ENCODE assay signal across 9 cellular contexts in genomic region chr17:77735341-77736206, GRCh38.
DNase-seq lines count a peak whose midpoint lies in the region; ATAC-seq and TF ChIP-seq lines count a peak whose summit lies in the region.
"Had no signal": no experiment of that assay in that cellular context is flagged by ENCODE, and none has a peak within 500 bp of the region (broad histone marks: within the 10 kb centered on the region; RNA-seq: fewer than 3 reads in every experiment).

No MANE protein-coding gene starts in this region.

- H2AK5ac ChIP-seq in mesenchymal stem cell (ENCODE audit: low read length, severe bottlenecking) = no peak overlapping the region

- H3K4me1 ChIP-seq in esophagus muscularis mucosa (peaks cover 45 to 58% (median 55%) of the 10 kb centered on the region in 4 donors), psoas muscle (peaks cover 16% of the 10 kb centered on the region), mesenchymal stem cell (ENCODE audit: control insufficient read depth, insufficient read depth, low read depth, low read length) (peaks cover 4% of the 10 kb centered on the region)

- H3K4me1 Mint-ChIP-seq in activated CD4-positive, alpha-beta memory T cell treated with anti-CD3 and anti-CD28 coated beads, Interleukin-2, amount 10 ng/mL, durations not matched to agents 7 days and 5 days = no peaks in the 10 kb centered on the region
- peaks cover 5% of the 10 kb centered on the region for H3K4me1 Mint-ChIP-seq in activated T-cell treated with anti-CD3 and anti-CD28 coated beads, Interleukin-2, amount 50 U/mL, for 72 hours (ENCODE audit: low read depth)

- H3K36me3 ChIP-seq in esophagus muscularis mucosa (no peaks in the 10 kb centered on the region), psoas muscle (ENCODE audit: insufficient read depth in 1 of 2, low read depth in 1 of 2) (no peaks in the 10 kb centered on the region), mesenchymal stem cell (ENCODE audit: control insufficient read depth in 1 of 2, insufficient read depth in 2 of 2, low read depth in 1 of 2, low read length in 2 of 2) (no peaks in the 10 kb centered on the region)
- H3K36me3 ChIP-seq: neutrophil had no signal

- H3K4me2 ChIP-seq in mesenchymal stem cell (ENCODE audit: low read length, poor library complexity, severe bottlenecking) = no peak overlapping the region

- H3K27ac ChIP-seq in esophagus muscularis mucosa (replicated peaks in 1 of 4) (peak overlapping the region; percentile 82 to 90 (median 88)), psoas muscle (peak overlapping the region; percentile 23), mesenchymal stem cell (ENCODE audit: low read length, poor library complexity, severe bottlenecking) (no peak overlapping the region)
- H3K27ac ChIP-seq: neutrophil had no signal

- H3K9me3 ChIP-seq in esophagus muscularis mucosa (peaks cover 0 to 15% (median 8%) of the 10 kb centered on the region in 4 donors), psoas muscle (peaks cover 6% of the 10 kb centered on the region), mesenchymal stem cell (ENCODE audit: control insufficient read depth, low read length) (peaks cover 23% of the 10 kb centered on the region)
- H3K9me3 ChIP-seq: neutrophil had no signal

- H3K27me3 Mint-ChIP-seq in activated CD4-positive, alpha-beta memory T cell treated with anti-CD3 and anti-CD28 coated beads, Interleukin-2, amount 10 ng/mL, durations not matched to agents 7 days and 5 days = peaks cover 40% of the 10 kb centered on the region
- peaks cover 14% of the 10 kb centered on the region for H3K27me3 Mint-ChIP-seq in activated T-cell treated with anti-CD3 and anti-CD28 coated beads, Interleukin-2, amount 50 U/mL, for 72 hours (ENCODE audit: low read depth)

- H3K27me3 ChIP-seq in esophagus muscularis mucosa (no peaks in the 10 kb centered on the region), psoas muscle (ENCODE audit: insufficient read depth in 3 of 3, low read length in 2 of 3) (peaks cover 0 to 26% (median 10%) of the 10 kb centered on the region in 3 donors), mesenchymal stem cell (ENCODE audit: control insufficient read depth in 1 of 2, insufficient read depth in 1 of 2, low read length in 2 of 2) (peaks cover 46 to 70% of the 10 kb centered on the region in 2 experiments)

- in situ Hi-C loops in G401 (cut with HindIII; ENCODE audit: low sequenced_read_pairs) = loop anchor here (10.0 kb wide), 1 partner anchor 141 kb away; no protein-coding TSS in a partner anchor

- no peak for TF ChIP-seq POLR2A in esophagus muscularis mucosa (IDR thresholded peaks at IDR 0.05; ENCODE audit: low read depth)

- no peak overlapping the region for H3K4me3 Mint-ChIP-seq in activated CD4-positive, alpha-beta memory T cell treated with anti-CD3 and anti-CD28 coated beads, Interleukin-2, amount 10 ng/mL, durations not matched to agents 7 days and 5 days
- no peak overlapping the region for H3K4me3 Mint-ChIP-seq in activated T-cell treated with anti-CD3 and anti-CD28 coated beads, Interleukin-2, amount 50 U/mL, for 72 hours

- H2BK15ac ChIP-seq in mesenchymal stem cell (ENCODE audit: low read depth, poor library complexity, severe bottlenecking) = no peak overlapping the region

- no peak overlapping the region for H3K9ac ChIP-seq in mesenchymal stem cell (ENCODE audit: low read length)

- no peak for TF ChIP-seq EP300 in esophagus muscularis mucosa (IDR thresholded peaks at IDR 0.05)

- no peak overlapping the region for H2BK120ac ChIP-seq in mesenchymal stem cell (ENCODE audit: low read depth, low read length)

- H3K4me3 ChIP-seq in esophagus muscularis mucosa (peak overlapping the region; percentile 30 to 40 (median 36)), psoas muscle (no peak overlapping the region), mesenchymal stem cell (ENCODE audit: insufficient read depth in 1 of 2, low read depth in 1 of 2, low read length in 2 of 2) (no peak overlapping the region)

- no peak for TF ChIP-seq CTCF in esophagus muscularis mucosa (IDR thresholded peaks at IDR 0.05)
- TF ChIP-seq CTCF in psoas muscle (IDR thresholded peaks at IDR 0.05) = no peak

- H3K23ac ChIP-seq in mesenchymal stem cell (ENCODE audit: low read length in 2 of 2) = no peak overlapping the region

- WGBS in esophagus muscularis mucosa = 27% methylated on average over 6 of the region's 11 CpGs
- 20 to 25% (median 22%) methylated on average over 10 to 11 of the region's 11 CpGs for WGBS in psoas muscle, 3 donors
- 46% methylated on average over 9 of the region's 11 CpGs for WGBS in mesenchymal stem cell

- H3K9me3 Mint-ChIP-seq in activated CD4-positive, alpha-beta memory T cell treated with anti-CD3 and anti-CD28 coated beads, Interleukin-2, amount 10 ng/mL, durations not matched to agents 7 days and 5 days = peaks cover 12% of the 10 kb centered on the region
- H3K9me3 Mint-ChIP-seq in activated T-cell treated with anti-CD3 and anti-CD28 coated beads, Interleukin-2, amount 50 U/mL, for 72 hours = peaks cover 3 to 14% of the 10 kb centered on the region in 2 donors

- POLR2A ChIA-PET in activated CD4-positive, alpha-beta memory T cell treated with anti-CD3 and anti-CD28 coated beads, Interleukin-2, amount 10 ng/mL, durations not matched to agents 7 days and 5 days (lab: Charles Lee) = no interaction called here

- H3K79me1 ChIP-seq in mesenchymal stem cell (replicated peaks; ENCODE audit: low read length, poor library complexity, severe bottlenecking) = no peaks in the 10 kb centered on the region

- H2BK12ac ChIP-seq in mesenchymal stem cell (ENCODE audit: low read length in 2 of 2) = no peak overlapping the region

- intact Hi-C loops in esophagus muscularis mucosa (cut with DNase I) = loop anchor here (2.0 to 5.0 kb wide), 2 partner anchors 133 to 193 kb away; no protein-coding TSS in a partner anchor
- intact Hi-C loops in psoas muscle (cut with DNase I) = no loop called here

- no peak overlapping the region for H2BK5ac ChIP-seq in mesenchymal stem cell (ENCODE audit: low read depth, low read length, poor library complexity, severe bottlenecking)

- H3K27ac Mint-ChIP-seq in activated CD4-positive, alpha-beta memory T cell treated with anti-CD3 and anti-CD28 coated beads, Interleukin-2, amount 10 ng/mL, durations not matched to agents 7 days and 5 days = no peak overlapping the region
- no peak overlapping the region for H3K27ac Mint-ChIP-seq in activated T-cell treated with anti-CD3 and anti-CD28 coated beads, Interleukin-2, amount 50 U/mL, for 72 hours

- CTCF ChIA-PET in activated CD4-positive, alpha-beta memory T cell treated with anti-CD3 and anti-CD28 coated beads, Interleukin-2, amount 10 ng/mL, durations not matched to agents 7 days and 5 days (lab: Charles Lee) = no interaction called here

- ATAC-seq in psoas muscle = peak in 3 of 4 donors; percentile 20 to 52 (median 37)
- no peak for ATAC-seq in activated T-cell treated with anti-CD3 and anti-CD28 coated beads, Interleukin-2, amount 50 U/mL, for 72 hours (replicated peaks in 1 of 2)

- no peak overlapping the region for H4K91ac ChIP-seq in mesenchymal stem cell (ENCODE audit: low read length)

- no peak overlapping the region for H3K14ac ChIP-seq in mesenchymal stem cell (ENCODE audit: low read length in 2 of 2)

- peak overlapping the region in 1 of 2 experiments; percentile 5 for H3K18ac ChIP-seq in mesenchymal stem cell (ENCODE audit: low read depth in 1 of 2, low read length in 2 of 2)

- DNase-seq in G401 (ENCODE audit: low spot score) (peak; percentile 89), NCI-H345 (lab: John Stamatoyannopoulos, UW) (peak; percentile 92), esophagus muscularis mucosa (ENCODE audit: extremely low spot score) (peak; percentile 92), psoas muscle (no peak), mesenchymal stem cell (no peak), activated T-cell treated with anti-CD3 and anti-CD28 coated beads for 4 hours (no peak)
- no peak for DNase-seq in activated CD4-positive, alpha-beta memory T cell treated with anti-CD3 and anti-CD28 coated beads, Interleukin-2, amount 10 ng/mL, durations not matched to agents 7 days and 5 days
- DNase-seq in activated T-cell treated with anti-CD3 and anti-CD28 coated beads, Interleukin-2, amount 50 U/mL, for 72 hours = no peak

- no peak overlapping the region for H4K8ac ChIP-seq in mesenchymal stem cell (ENCODE audit: low read length)

- no peak overlapping the region for H3K4ac ChIP-seq in mesenchymal stem cell (ENCODE audit: low read depth in 1 of 2, low read length in 2 of 2)

- no peaks in the 10 kb centered on the region for H3K36me3 Mint-ChIP-seq in activated CD4-positive, alpha-beta memory T cell treated with anti-CD3 and anti-CD28 coated beads, Interleukin-2, amount 10 ng/mL, durations not matched to agents 7 days and 5 days (ENCODE audit: low read depth)
- H3K36me3 Mint-ChIP-seq in activated T-cell treated with anti-CD3 and anti-CD28 coated beads, Interleukin-2, amount 50 U/mL, for 72 hours (ENCODE audit: insufficient read depth in 2 of 2) = peaks cover 5 to 7% of the 10 kb centered on the region in 2 donors

- no peak overlapping the region for H2AFZ ChIP-seq in mesenchymal stem cell (ENCODE audit: low read depth, low read length)

Comparison
In these comparisons a context has a peak if more than half of its experiments do, and no peak if none do; other contexts are left out.
1. DNase-seq: peak in G401 (single experiment), NCI-H345 (single experiment) and esophagus muscularis mucosa (single experiment); none in psoas muscle (0 of 2), mesenchymal stem cell (single experiment), activated CD4-positive, alpha-beta memory T cell treated with anti-CD3 and anti-CD28 coated beads, Interleukin-2, amount 10 ng/mL, durations not matched to agents 7 days and 5 days (single experiment), activated T-cell treated with anti-CD3 and anti-CD28 coated beads for 4 hours (single experiment) and activated T-cell treated with anti-CD3 and anti-CD28 coated beads, Interleukin-2, amount 50 U/mL, for 72 hours (0 of 2).
2. H3K4me3 ChIP-seq: peak in esophagus muscularis mucosa (4 of 4); none in psoas muscle (single experiment) and mesenchymal stem cell (0 of 2).
3. ATAC-seq: peak in psoas muscle (3 of 4); none in activated T-cell treated with anti-CD3 and anti-CD28 coated beads, Interleukin-2, amount 50 U/mL, for 72 hours (0 of 2).